8 cellular contexts compared by ENCODE assay signal in genomic region chr16:85490971-85491771, GRCh38.
A peak's percentile ranks its signal among the peaks of the same experiment; 100 is the strongest.
DNase-seq lines count a peak whose midpoint lies in the region; ATAC-seq, FAIRE-seq and TF ChIP-seq lines count a peak whose summit lies in the region.

No MANE protein-coding gene starts in this region.

- H3K27me3 Mint-ChIP-seq in neural progenitor cell (ENCODE audit: insufficient read depth, low read depth): peaks cover 3% of the 10 kb centered on the region

- TF ChIP-seq POLR2A in GM12878 (IDR thresholded peaks at IDR 0.05; ENCODE audit: low read depth, low read length): no peak

- H3K36me3 Mint-ChIP-seq in neural progenitor cell: no peaks in the 10 kb centered on the region

- intact Hi-C loops in Panc1 (cut with micrococcal nuclease; ENCODE audit: unreplicated experiment): no loop called here
- intact Hi-C loops in GM12878 (cut with micrococcal nuclease; ENCODE audit: unreplicated experiment): loop anchor here (1.0 kb wide), 1 partner anchor 119 kb away; no protein-coding TSS in a partner anchor

- TF ChIP-seq RAD21 in GM12878 (IDR thresholded peaks at IDR 0.05; ENCODE audit: insufficient read depth, low read depth, low read length): peak; percentile 67

- H3K36me3 ChIP-seq in Panc1 (ENCODE audit: control insufficient read depth, insufficient read depth, low read length) (no peaks in the 10 kb centered on the region), GM12878 (ENCODE audit: control insufficient read depth in 2 of 2, insufficient read depth in 2 of 2, low read length in 1 of 2) (no peaks in the 10 kb centered on the region), neural progenitor cell (no peaks in the 10 kb centered on the region)

- H3K4me1 ChIP-seq in Panc1 (ENCODE audit: control insufficient read depth, insufficient read depth, low read length) (peaks cover 4% of the 10 kb centered on the region), GM12878 (ENCODE audit: control insufficient read depth, insufficient read depth, low read length) (peaks cover 3% of the 10 kb centered on the region; the same call in 1 of the 2 replicates), neural progenitor cell (peaks cover 7% of the 10 kb centered on the region)

- BruUV-seq in Panc1 (replicated peaks; lab: Mats Ljungman, UMichigan): no TSS peak
- BruUV-seq in GM12878 (replicated peaks; lab: Mats Ljungman, UMichigan): no TSS peak

- H3K4me3 ChIP-seq in Panc1 (ENCODE audit: low read depth in 2 of 2, low read length in 2 of 2): no peak overlapping the region
- H3K4me3 ChIP-seq in GM12878: no peak overlapping the region
- no peak overlapping the region for H3K4me3 ChIP-seq in neural progenitor cell

- ATAC-seq in Panc1 (peak; percentile 56), GM12878 (peak; percentile 86), HG03175 (IDR thresholded peaks at IDR 0.05; ENCODE audit: unreplicated experiment) (no peak), GM18868 (IDR thresholded peaks at IDR 0.05; ENCODE audit: unreplicated experiment) (no peak), HG03565 (IDR thresholded peaks at IDR 0.05; ENCODE audit: unreplicated experiment) (no peak), HG02588 (IDR thresholded peaks at IDR 0.05; ENCODE audit: unreplicated experiment) (no peak)

- POLR2A ChIA-PET in Panc1 (lab: Charles Lee) (no interaction called here), GM12878 (lab: Charles Lee) (no interaction called here)

- H3K27me3 ChIP-seq in Panc1 (ENCODE audit: control insufficient read depth, insufficient read depth, low read length) (no peaks in the 10 kb centered on the region), GM12878 (replicated peaks in 1 of 2; ENCODE audit: control insufficient read depth in 2 of 2, insufficient read depth in 2 of 2, low read length in 1 of 2) (peaks cover 0 to 2% of the 10 kb centered on the region in 2 experiments; a peak in 1 of 4 replicates), neural progenitor cell (no peaks in the 10 kb centered on the region)

- H3K4me3 Mint-ChIP-seq in neural progenitor cell: no peak overlapping the region

- CTCF ChIA-PET in Panc1 (lab: Charles Lee): interaction anchor here (0.6 to 0.8 kb wide), 2 partner anchors 26 to 27 kb away, joined by 6 to 7 read pairs; no protein-coding TSS in a partner anchor
- CTCF ChIA-PET in GM12878 (lab: Yijun Ruan, JAX): interaction anchor here (0.7 to 4.0 kb wide), 22 partner anchors 10 to 125 kb away, joined by 3 to 26 read pairs (median 4); partner anchors contain the start of gene GSE1

- 36% methylated on average over 21 of the region's 21 CpGs for whole genome bisulfite sequencing in GM12878 (ENCODE audit: insufficient coverage, insufficient replicate concordance, low lambda C conversion rate, missing lambda C conversion rate)

- in situ Hi-C loops in Panc1 (cut with HindIII; ENCODE audit: low pct_unique_long_range_greater_than_20kb, low sequenced_read_pairs): no loop called here
- in situ Hi-C loops in GM12878 (cut with MboI): loop anchor here (5.0 kb wide), 1 partner anchor 116 kb away; no protein-coding TSS in a partner anchor

- TF ChIP-seq EP300 in GM12878 (IDR thresholded peaks at IDR 0.05; ENCODE audit: borderline replicate concordance in 1 of 2, control insufficient read depth in 1 of 2, low read depth in 2 of 2, low read length in 2 of 2): no peak

- no peaks in the 10 kb centered on the region for H3K79me2 ChIP-seq in GM12878 (ENCODE audit: control insufficient read depth, insufficient read depth, low read length)
- no peaks in the 10 kb centered on the region for H3K79me2 ChIP-seq in neural progenitor cell (ENCODE audit: low read depth)

- DNase-seq in Panc1 (ENCODE audit: low read depth, low spot score) (peak; percentile 30), GM12878 (ENCODE audit: low read depth, low spot score) (no peak), neural progenitor cell (ENCODE audit: low spot score) (peak; percentile 65)

- H2AFZ ChIP-seq in GM12878 (ENCODE audit: control insufficient read depth, low read depth, low read length) (no peak overlapping the region), neural progenitor cell (replicated peaks) (no peak overlapping the region)

- no peak for FAIRE-seq in GM12878 (lab: Jason Lieb, UNC)

- TF ChIP-seq CTCF in GM12872 (IDR thresholded peaks at IDR 0.05; ENCODE audit: insufficient read depth, low read depth, low read length) (peak; percentile 100), Panc1 (IDR thresholded peaks at IDR 0.05) (peak; percentile 90), GM12878 (IDR thresholded peaks at IDR 0.05 in 2 of 3, conservative IDR thresholded peaks at IDR 0.05 in 1 of 3; ENCODE audit: control insufficient read depth in 2 of 3, extremely low read depth in 1 of 3, insufficient read depth in 1 of 3, low read depth in 3 of 3, low read length in 3 of 3) (peak; percentile 72 to 98 (median 98)), neural progenitor cell (IDR thresholded peaks at IDR 0.05) (peak; percentile 92)

- peaks cover 32% of the 10 kb centered on the region for H3K4me1 Mint-ChIP-seq in neural progenitor cell

- no peaks in the 10 kb centered on the region for H3K9me3 ChIP-seq in Panc1 (ENCODE audit: control insufficient read depth, insufficient read depth, low read depth, low read length)
- no peaks in the 10 kb centered on the region for H3K9me3 ChIP-seq in GM12878 (replicated peaks; ENCODE audit: control insufficient read depth, insufficient read depth, low read length)
- no peaks in the 10 kb centered on the region for H3K9me3 ChIP-seq in neural progenitor cell (ENCODE audit: low read depth)

- peak overlapping the region; percentile 39; the same call in 1 of the 2 replicates for H3K27ac ChIP-seq in Panc1 (ENCODE audit: low read length)
- no peak overlapping the region for H3K27ac ChIP-seq in GM12878 (ENCODE audit: control insufficient read depth, insufficient read depth)
- no peak overlapping the region for H3K27ac ChIP-seq in neural progenitor cell

- SMC1A ChIA-PET in GM12878 (lab: Charles Lee; ENCODE audit: uncharacterized antibody, unreplicated experiment): interaction anchor here (0.9 to 1.6 kb wide), 9 partner anchors 61 to 125 kb away, joined by 3 to 9 read pairs (median 4); no protein-coding TSS in a partner anchor

- H3K4me2 ChIP-seq in GM12878 (ENCODE audit: control insufficient read depth, insufficient read depth) (no peak overlapping the region), neural progenitor cell (no peak overlapping the region)

- no peaks in the 10 kb centered on the region for H4K20me1 ChIP-seq in GM12878 (ENCODE audit: control insufficient read depth, insufficient read depth)
- no peaks in the 10 kb centered on the region for H4K20me1 ChIP-seq in neural progenitor cell (ENCODE audit: low read depth)

- RAD21 ChIA-PET in GM12878 (lab: Charles Lee; ENCODE audit: unreplicated experiment): interaction anchor here (0.9 to 4.6 kb wide), 8 partner anchors 44 to 125 kb away, joined by 3 to 19 read pairs (median 4); partner anchors contain the start of gene GSE1

- no peaks in the 10 kb centered on the region for H3F3A ChIP-seq in neural progenitor cell (ENCODE audit: low read depth)

- H3K9me3 Mint-ChIP-seq in neural progenitor cell: no peaks in the 10 kb centered on the region

- H3K9ac ChIP-seq in GM12878 (ENCODE audit: control insufficient read depth, insufficient read depth, low read length) (no peak overlapping the region), neural progenitor cell (no peak overlapping the region)

- H3K27ac Mint-ChIP-seq in neural progenitor cell: peak overlapping the region; percentile 74

TF ChIP-seq in GM12878, 131 proteins besides CTCF, POLR2A, EP300 and RAD21:
- no peak for TF ChIP-seq MAX (IDR thresholded peaks at IDR 0.05; ENCODE audit: low read depth, low read length)
- TF ChIP-seq STAT1 (conservative IDR thresholded peaks at IDR 0.05): 0 out of 2 replicates have a peak, but pooled peaks have one; percentile 46
- TF ChIP-seq KDM1A (IDR thresholded peaks at IDR 0.05; ENCODE audit: borderline replicate concordance): no peak
- 0 out of 2 replicates have a peak, but pooled peaks have one; percentile 34 for TF ChIP-seq YY1 (IDR thresholded peaks at IDR 0.05; ENCODE audit: low read depth, low read length)
- TF ChIP-seq SMC3 (IDR thresholded peaks at IDR 0.05; ENCODE audit: borderline replicate concordance, low read length): peak; percentile 62
- no peak for TF ChIP-seq MTA2 (IDR thresholded peaks at IDR 0.05; ENCODE audit: low read depth)

Comparison
In these comparisons a context has a peak if more than half of its experiments do, and no peak if none do; other contexts are left out.
1. ATAC-seq: peak in Panc1 (single experiment) and GM12878 (single experiment); none in HG03175 (single experiment), GM18868 (single experiment), HG03565 (single experiment) and HG02588 (single experiment).
2. Peak in every context shown above with its lines, with median percentiles within 50 percentile points of each other: CTCF ChIP-seq.